In the genomic region with DNA sequence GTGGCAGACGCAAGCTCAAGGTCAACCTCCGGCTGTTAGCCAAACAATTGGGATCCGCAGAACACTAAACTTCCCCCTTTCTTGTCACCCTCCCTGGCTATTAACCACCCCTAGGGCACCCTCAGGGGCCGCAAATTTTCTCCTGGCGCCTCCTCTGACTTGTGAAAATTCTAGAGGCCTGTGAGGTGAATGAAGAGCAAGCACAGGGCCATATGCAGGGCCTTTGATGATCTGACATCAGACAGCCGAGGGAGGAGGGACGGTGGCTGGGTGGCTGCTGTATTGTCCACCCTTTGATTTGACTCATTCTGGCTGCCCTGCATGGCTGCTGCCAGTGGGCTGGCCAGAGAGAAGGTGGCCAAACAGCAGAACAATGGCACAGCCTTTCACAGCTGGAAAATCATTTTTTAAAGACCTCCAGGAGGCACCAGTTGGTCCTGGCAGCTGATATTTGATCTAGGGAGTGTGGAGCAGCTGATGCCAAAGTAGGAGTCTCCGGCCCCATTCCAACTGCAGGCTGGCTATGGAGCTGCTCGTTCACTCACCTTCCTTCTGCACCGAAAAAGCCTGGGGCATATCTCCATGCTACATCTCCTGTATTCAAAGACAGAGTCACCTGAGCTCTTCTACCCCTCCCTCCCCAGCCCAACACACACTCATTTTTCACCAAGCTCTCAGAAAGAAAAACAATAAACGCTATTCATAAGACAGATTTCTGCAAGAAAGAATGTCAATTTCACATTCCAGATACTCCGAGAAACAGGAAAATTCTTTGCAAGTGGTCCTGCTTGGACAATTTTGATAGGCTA, we compare ENCODE assay signal across 1 cellular context.
TF ChIP-seq lines count a peak whose summit lies in the region.

No MANE protein-coding gene starts in this region.

TF ChIP-seq in GM23338, 12 proteins besides CTCF, POLR2A, EP300 and RAD21:
- no peak for TF ChIP-seq CREB1 (CRISPR knock-in tag; IDR thresholded peaks at IDR 0.05; ENCODE audit: low read depth)
- TF ChIP-seq, protein P1, sequence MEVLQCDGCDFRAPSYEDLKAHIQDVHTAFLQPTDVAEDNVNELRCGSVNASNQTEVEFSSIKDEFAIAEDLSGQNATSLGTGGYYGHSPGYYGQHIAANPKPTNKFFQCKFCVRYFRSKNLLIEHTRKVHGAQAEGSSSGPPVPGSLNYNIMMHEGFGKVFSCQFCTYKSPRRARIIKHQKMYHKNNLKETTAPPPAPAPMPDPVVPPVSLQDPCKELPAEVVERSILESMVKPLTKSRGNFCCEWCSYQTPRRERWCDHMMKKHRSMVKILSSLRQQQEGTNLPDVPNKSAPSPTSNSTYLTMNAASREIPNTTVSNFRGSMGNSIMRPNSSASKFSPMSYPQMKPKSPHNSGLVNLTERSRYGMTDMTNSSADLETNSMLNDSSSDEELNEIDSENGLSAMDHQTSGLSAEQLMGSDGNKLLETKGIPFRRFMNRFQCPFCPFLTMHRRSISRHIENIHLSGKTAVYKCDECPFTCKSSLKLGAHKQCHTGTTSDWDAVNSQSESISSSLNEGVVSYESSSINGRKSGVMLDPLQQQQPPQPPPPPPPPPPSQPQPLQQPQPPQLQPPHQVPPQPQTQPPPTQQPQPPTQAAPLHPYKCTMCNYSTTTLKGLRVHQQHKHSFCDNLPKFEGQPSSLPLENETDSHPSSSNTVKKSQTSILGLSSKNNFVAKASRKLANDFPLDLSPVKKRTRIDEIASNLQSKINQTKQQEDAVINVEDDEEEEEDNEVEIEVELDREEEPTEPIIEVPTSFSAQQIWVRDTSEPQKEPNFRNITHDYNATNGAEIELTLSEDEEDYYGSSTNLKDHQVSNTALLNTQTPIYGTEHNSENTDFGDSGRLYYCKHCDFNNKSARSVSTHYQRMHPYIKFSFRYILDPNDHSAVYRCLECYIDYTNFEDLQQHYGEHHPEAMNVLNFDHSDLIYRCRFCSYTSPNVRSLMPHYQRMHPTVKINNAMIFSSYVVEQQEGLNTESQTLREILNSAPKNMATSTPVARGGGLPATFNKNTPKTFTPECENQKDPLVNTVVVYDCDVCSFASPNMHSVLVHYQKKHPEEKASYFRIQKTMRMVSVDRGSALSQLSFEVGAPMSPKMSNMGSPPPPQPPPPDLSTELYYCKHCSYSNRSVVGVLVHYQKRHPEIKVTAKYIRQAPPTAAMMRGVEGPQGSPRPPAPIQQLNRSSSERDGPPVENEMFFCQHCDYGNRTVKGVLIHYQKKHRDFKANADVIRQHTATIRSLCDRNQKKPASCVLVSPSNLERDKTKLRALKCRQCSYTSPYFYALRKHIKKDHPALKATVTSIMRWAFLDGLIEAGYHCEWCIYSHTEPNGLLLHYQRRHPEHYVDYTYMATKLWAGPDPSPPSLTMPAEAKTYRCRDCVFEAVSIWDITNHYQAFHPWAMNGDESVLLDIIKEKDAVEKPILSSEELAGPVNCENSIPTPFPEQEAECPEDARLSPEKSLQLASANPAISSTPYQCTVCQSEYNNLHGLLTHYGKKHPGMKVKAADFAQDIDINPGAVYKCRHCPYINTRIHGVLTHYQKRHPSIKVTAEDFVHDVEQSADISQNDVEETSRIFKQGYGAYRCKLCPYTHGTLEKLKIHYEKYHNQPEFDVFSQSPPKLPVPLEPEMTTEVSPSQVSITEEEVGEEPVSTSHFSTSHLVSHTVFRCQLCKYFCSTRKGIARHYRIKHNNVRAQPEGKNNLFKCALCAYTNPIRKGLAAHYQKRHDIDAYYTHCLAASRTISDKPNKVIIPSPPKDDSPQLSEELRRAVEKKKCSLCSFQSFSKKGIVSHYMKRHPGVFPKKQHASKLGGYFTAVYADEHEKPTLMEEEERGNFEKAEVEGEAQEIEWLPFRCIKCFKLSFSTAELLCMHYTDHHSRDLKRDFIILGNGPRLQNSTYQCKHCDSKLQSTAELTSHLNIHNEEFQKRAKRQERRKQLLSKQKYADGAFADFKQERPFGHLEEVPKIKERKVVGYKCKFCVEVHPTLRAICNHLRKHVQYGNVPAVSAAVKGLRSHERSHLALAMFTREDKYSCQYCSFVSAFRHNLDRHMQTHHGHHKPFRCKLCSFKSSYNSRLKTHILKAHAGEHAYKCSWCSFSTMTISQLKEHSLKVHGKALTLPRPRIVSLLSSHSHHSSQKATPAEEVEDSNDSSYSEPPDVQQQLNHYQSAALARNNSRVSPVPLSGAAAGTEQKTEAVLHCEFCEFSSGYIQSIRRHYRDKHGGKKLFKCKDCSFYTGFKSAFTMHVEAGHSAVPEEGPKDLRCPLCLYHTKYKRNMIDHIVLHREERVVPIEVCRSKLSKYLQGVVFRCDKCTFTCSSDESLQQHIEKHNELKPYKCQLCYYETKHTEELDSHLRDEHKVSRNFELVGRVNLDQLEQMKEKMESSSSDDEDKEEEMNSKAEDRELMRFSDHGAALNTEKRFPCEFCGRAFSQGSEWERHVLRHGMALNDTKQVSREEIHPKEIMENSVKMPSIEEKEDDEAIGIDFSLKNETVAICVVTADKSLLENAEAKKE (CRISPR knock-in tag; IDR thresholded peaks at IDR 0.05) = no peak
- no peak for TF ChIP-seq EZH2phosphoT487 (IDR thresholded peaks at IDR 0.05; ENCODE audit: unreplicated experiment)
- TF ChIP-seq, protein P2, sequence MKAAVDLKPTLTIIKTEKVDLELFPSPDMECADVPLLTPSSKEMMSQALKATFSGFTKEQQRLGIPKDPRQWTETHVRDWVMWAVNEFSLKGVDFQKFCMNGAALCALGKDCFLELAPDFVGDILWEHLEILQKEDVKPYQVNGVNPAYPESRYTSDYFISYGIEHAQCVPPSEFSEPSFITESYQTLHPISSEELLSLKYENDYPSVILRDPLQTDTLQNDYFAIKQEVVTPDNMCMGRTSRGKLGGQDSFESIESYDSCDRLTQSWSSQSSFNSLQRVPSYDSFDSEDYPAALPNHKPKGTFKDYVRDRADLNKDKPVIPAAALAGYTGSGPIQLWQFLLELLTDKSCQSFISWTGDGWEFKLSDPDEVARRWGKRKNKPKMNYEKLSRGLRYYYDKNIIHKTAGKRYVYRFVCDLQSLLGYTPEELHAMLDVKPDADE (IDR thresholded peaks at IDR 0.05) = no peak
- no peak for TF ChIP-seq JUNB (IDR thresholded peaks at IDR 0.05; ENCODE audit: unreplicated experiment)
- TF ChIP-seq EZH2 (IDR thresholded peaks at IDR 0.05; ENCODE audit: low read depth, unreplicated experiment) = no peak
- no peak for TF ChIP-seq ZNF331 (CRISPR knock-in tag; IDR thresholded peaks at IDR 0.05; ENCODE audit: low read depth)
- TF ChIP-seq ZNF114 (CRISPR knock-in tag; IDR thresholded peaks at IDR 0.05) = no peak
